9 cellular contexts compared by ENCODE assay signal in the genomic region with DNA sequence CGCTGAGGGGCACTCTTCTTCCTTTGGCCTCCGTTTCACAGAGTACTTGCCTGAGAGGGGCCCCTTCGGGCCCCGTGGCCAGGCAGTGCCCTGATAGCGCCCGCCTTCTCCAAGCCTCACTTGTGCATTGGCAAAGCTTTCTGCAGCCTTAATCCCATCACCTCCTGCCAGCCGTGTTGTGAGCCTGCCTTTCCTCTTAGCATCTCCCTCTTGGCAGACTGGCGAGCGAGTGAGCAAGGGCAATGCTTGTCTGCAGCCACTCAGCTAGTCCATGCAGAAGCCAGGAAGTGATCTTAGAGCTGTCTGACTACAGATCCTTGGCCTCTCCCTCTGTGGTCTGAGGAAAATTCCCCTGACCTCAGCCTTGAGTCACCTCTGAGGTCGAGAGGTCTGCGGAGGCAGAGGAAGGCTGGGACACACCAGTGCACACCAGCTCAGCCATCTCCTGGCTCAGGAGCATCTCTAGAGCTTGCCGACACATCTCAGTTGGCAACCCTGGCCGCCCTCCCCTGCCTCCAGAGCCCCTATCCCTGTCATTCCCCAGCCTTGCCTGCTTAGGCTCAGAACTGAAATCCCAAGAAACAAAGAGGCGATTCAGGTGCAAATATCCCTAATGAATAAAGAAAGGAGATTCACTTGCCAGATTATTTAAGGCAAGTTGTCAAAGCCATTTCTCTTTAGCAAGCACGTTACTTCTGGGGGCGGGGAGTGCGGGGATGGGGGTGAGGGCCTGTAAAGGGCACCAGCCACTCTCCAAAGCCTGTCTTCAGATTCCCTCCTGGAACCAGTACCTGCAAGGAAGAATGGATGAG.
DNase-seq lines count a peak whose midpoint lies in the region; ATAC-seq and TF ChIP-seq lines count a peak whose summit lies in the region.
"Had no signal": no experiment of that assay in that cellular context is flagged by ENCODE, and none has a peak within 500 bp of the region (broad histone marks: within the 10 kb centered on the region; RNA-seq: fewer than 3 reads in every experiment).

No MANE protein-coding gene starts in this region.

- no peak for TF ChIP-seq CTCF in esophagus squamous epithelium (IDR thresholded peaks at IDR 0.05)

- ATAC-seq in GM19351 (IDR thresholded peaks at IDR 0.05; ENCODE audit: unreplicated experiment) (peak; percentile 56), GM19455 (IDR thresholded peaks at IDR 0.05; ENCODE audit: unreplicated experiment) (no peak)

- H3K27me3 ChIP-seq in iPS-20b (ENCODE audit: insufficient read depth, low read length) (peaks cover 60% of the 10 kb centered on the region), esophagus squamous epithelium (no peaks in the 10 kb centered on the region)
- H3K27me3 ChIP-seq: tibial artery had no signal

- intact Hi-C loops in esophagus squamous epithelium (cut with DNase I): no loop called here

- H3K36me3 ChIP-seq in iPS-20b (ENCODE audit: insufficient read depth, low read depth, low read length): no peaks in the 10 kb centered on the region
- no peaks in the 10 kb centered on the region for H3K36me3 ChIP-seq in esophagus squamous epithelium
- H3K36me3 ChIP-seq: tibial artery had no signal

- TF ChIP-seq POLR2A in esophagus squamous epithelium (IDR thresholded peaks at IDR 0.05): no peak

- H3K4me3 ChIP-seq in iPS-20b (ENCODE audit: low read length) (peak overlapping the region; percentile 43; the same call in 1 of the 2 replicates), esophagus squamous epithelium (no peak overlapping the region)
- H3K4me3 ChIP-seq: tibial artery had no signal

- WGBS in esophagus squamous epithelium, 2 donors: 50 to 65% methylated on average over 5 to 13 of the region's 17 CpGs

- no peaks in the 10 kb centered on the region for H3K9me3 ChIP-seq in iPS-20b (ENCODE audit: insufficient read depth, low read depth, low read length)
- no peaks in the 10 kb centered on the region for H3K9me3 ChIP-seq in esophagus squamous epithelium
- H3K9me3 ChIP-seq: tibial artery had no signal

- in situ Hi-C loops in ACHN (cut with HindIII; ENCODE audit: low pct_ligation_motif_present, low pct_unique_long_range_greater_than_20kb, low sequenced_read_pairs): no loop called here

- DNase-seq in ACHN (peak; percentile 76), RKO (ENCODE audit: low spot score) (peak; percentile 35), cerebellum (ENCODE audit: low spot score) (no peak), esophagus squamous epithelium (lab: John Stamatoyannopoulos, UW) (no peak), NOMO-1 treated with DMSO at 0.1 percent for 48 hours (lab: John Stamatoyannopoulos, UW; ENCODE audit: unreplicated experiment) (no peak)
- DNase-seq: tibial artery had no signal

- no peak overlapping the region for H3K9ac ChIP-seq in iPS-20b (ENCODE audit: low read depth, low read length)

- H3K4me1 ChIP-seq in iPS-20b (ENCODE audit: insufficient read depth, low read length): peaks cover 11% of the 10 kb centered on the region
- H3K4me1 ChIP-seq in esophagus squamous epithelium: no peaks in the 10 kb centered on the region
- H3K4me1 ChIP-seq: tibial artery had no signal

- H3K27ac ChIP-seq in iPS-20b (ENCODE audit: low read length) (no peak overlapping the region), esophagus squamous epithelium (no peak overlapping the region)
- H3K27ac ChIP-seq: tibial artery had no signal

Comparison
In these comparisons a context has a peak if more than half of its experiments do, and no peak if none do; other contexts are left out.
1. DNase-seq: peak in ACHN (single experiment) and RKO (single experiment); none in cerebellum (single experiment), esophagus squamous epithelium (single experiment) and NOMO-1 treated with DMSO at 0.1 percent for 48 hours (single experiment).